ENCODE assay signal across 36 cellular contexts in genomic region chr9:123746765-123747164, GRCh38.
"Had no signal": no experiment of that assay in that cellular context is flagged by ENCODE, and none has a peak within 500 bp of the region (broad histone marks: within the 10 kb centered on the region; RNA-seq: fewer than 3 reads in every experiment).

No MANE protein-coding gene starts in this region.

- FAIRE-seq: astrocyte, colon, TTC549 had no signal

- H3K36me3 ChIP-seq: adrenal gland, brain microvascular endothelial cell, breast epithelium had no signal

- H3K9me3 Mint-ChIP-seq: activated B cell treated with CpG ODN at 0.5 μM for 24 hours; activated CD4-positive, alpha-beta memory T cell treated with anti-CD3 and anti-CD28 coated beads for 36 hours; activated CD4-positive, alpha-beta T cell treated with anti-CD3 and anti-CD28 coated beads, Interleukin-2, amount 10 ng/mL, durations not matched to agents 24 days and 14 days; activated CD8-positive, alpha-beta T cell treated with anti-CD3 and anti-CD28 coated beads for 36 hours; activated naive CD4-positive, alpha-beta T cell treated with anti-CD3 and anti-CD28 coated beads for 36 hours; activated naive CD4-positive, alpha-beta T cell treated with anti-CD3 and anti-CD28 coated beads, Interleukin-2, amount 50 U/mL, for 72 hours; activated naive CD8-positive, alpha-beta T cell treated with anti-CD3 and anti-CD28 coated beads for 36 hours; activated T-cell treated with anti-CD3 and anti-CD28 coated beads, Interleukin-2, amount 50 U/mL, for 4 hours; activated T-cell treated with anti-CD3 and anti-CD28 coated beads, Interleukin-2, amount 50 U/mL, for 72 hours; activated T-helper 1 cell treated with anti-CD3 and anti-CD28 coated beads, Interleukin-12 subunit alpha, Interleukin-12 subunit beta, Interleukin-2, Interleukin-4 antibody, amounts not matched to agents 30 ng/mL and 10 ng/mL and 1 ng/mL, durations not matched to agents 14 hours and 24 hours and 36 hours; activated T-helper 17 cell treated with anti-CD3 and anti-CD28 coated beads, Interleukin-2, amount 50 U/mL, for 72 hours; T-helper 2 cell treated with Interferon-gamma antibody and Interleukin-4, amounts not matched to agents 5 μg/mL and 100 μg/mL, for 36 hours had no signal

- H3K27me3 Mint-ChIP-seq: activated B cell treated with CpG ODN at 0.5 μM for 24 hours; activated CD4-positive, alpha-beta memory T cell treated with anti-CD3 and anti-CD28 coated beads for 36 hours; activated CD4-positive, alpha-beta T cell treated with anti-CD3 and anti-CD28 coated beads, Interleukin-2, amount 10 ng/mL, durations not matched to agents 24 days and 14 days; activated CD8-positive, alpha-beta T cell treated with anti-CD3 and anti-CD28 coated beads for 36 hours; activated naive CD8-positive, alpha-beta T cell treated with anti-CD3 and anti-CD28 coated beads for 36 hours; activated T-helper 17 cell treated with anti-CD3 and anti-CD28 coated beads, Interleukin-2, amount 50 U/mL, for 72 hours had no signal

- H3K4me1 ChIP-seq: breast epithelium had no signal

- H3K27ac Mint-ChIP-seq: activated B cell treated with CpG ODN at 0.5 μM for 24 hours; activated CD4-positive, alpha-beta memory T cell treated with anti-CD3 and anti-CD28 coated beads for 36 hours; activated CD4-positive, alpha-beta T cell treated with anti-CD3 and anti-CD28 coated beads, Interleukin-2, amount 10 ng/mL, durations not matched to agents 24 days and 14 days; activated CD8-positive, alpha-beta T cell treated with anti-CD3 and anti-CD28 coated beads for 36 hours; activated naive CD4-positive, alpha-beta T cell treated with anti-CD3 and anti-CD28 coated beads for 36 hours; activated naive CD4-positive, alpha-beta T cell treated with anti-CD3 and anti-CD28 coated beads, Interleukin-2, amount 50 U/mL, for 72 hours; activated naive CD8-positive, alpha-beta T cell treated with anti-CD3 and anti-CD28 coated beads for 36 hours; activated T-cell treated with anti-CD3 and anti-CD28 coated beads, Interleukin-2, amount 50 U/mL, for 72 hours; activated T-helper 1 cell treated with anti-CD3 and anti-CD28 coated beads, Interleukin-12 subunit alpha, Interleukin-12 subunit beta, Interleukin-2, Interleukin-4 antibody, amounts not matched to agents 30 ng/mL and 10 ng/mL and 1 ng/mL, durations not matched to agents 14 hours and 24 hours and 36 hours; activated T-helper 17 cell treated with anti-CD3 and anti-CD28 coated beads, Interleukin-2, amount 50 U/mL, for 72 hours; T-helper 2 cell treated with Interferon-gamma antibody and Interleukin-4, amounts not matched to agents 5 μg/mL and 100 μg/mL, for 36 hours had no signal

- H3K27ac ChIP-seq: adrenal gland, body of pancreas, brain microvascular endothelial cell, breast epithelium, VCaP had no signal

- DNase-seq: activated B cell treated with CpG ODN at 0.5 μM for 24 hours; activated CD4-positive, alpha-beta memory T cell treated with anti-CD3 and anti-CD28 coated beads for 36 hours; activated CD4-positive, alpha-beta T cell treated with anti-CD3 and anti-CD28 coated beads for 4 hours; activated CD4-positive, alpha-beta T cell treated with anti-CD3 and anti-CD28 coated beads, Interleukin-2, amount 10 ng/mL, durations not matched to agents 24 days and 14 days; activated CD4-positive, alpha-beta T cell treated with anti-CD3 and anti-CD28 coated beads, Interleukin-2, amount 50 U/mL, for 1 hour; activated CD4-positive, alpha-beta T cell treated with anti-CD3 and anti-CD28 coated beads, Interleukin-2, amount 50 U/mL, for 4 hours; activated CD4-positive, CD25-positive, alpha-beta regulatory T cell treated with anti-CD3 and anti-CD28 coated beads, Interleukin-2, amount 50 U/mL, for 72 hours; activated CD8-positive, alpha-beta memory T cell treated with anti-CD3 and anti-CD28 coated beads, Interleukin-2, amount 50 U/mL, for 4 hours; activated CD8-positive, alpha-beta T cell treated with anti-CD3 and anti-CD28 coated beads for 36 hours; activated effector memory CD4-positive, alpha-beta T cell treated with anti-CD3 and anti-CD28 coated beads, Interleukin-2, amount 50 U/mL, for 16 hours; activated gamma-delta T cell treated with Interleukin-2 at 50 U/mL for 16 hours; activated naive CD4-positive, alpha-beta T cell; activated naive CD4-positive, alpha-beta T cell treated with anti-CD3 and anti-CD28 coated beads for 36 hours; activated naive CD4-positive, alpha-beta T cell treated with anti-CD3 and anti-CD28 coated beads, Interleukin-2, amount 50 U/mL, for 16 hours; activated naive CD8-positive, alpha-beta T cell treated with anti-CD3 and anti-CD28 coated beads for 36 hours; activated T-cell treated with anti-CD3 and anti-CD28 coated beads for 4 hours; activated T-cell treated with anti-CD3 and anti-CD28 coated beads, Interleukin-2, amount 50 U/mL, for 1 hour; activated T-cell treated with anti-CD3 and anti-CD28 coated beads, Interleukin-2, amount 50 U/mL, for 4 hours; activated T-cell treated with anti-CD3 and anti-CD28 coated beads, Interleukin-2, amount 50 U/mL, for 72 hours; adrenal gland; amniotic stem cell; aorta; body of pancreas; brain microvascular endothelial cell; central memory CD4-positive, alpha-beta T cell; T-helper 2 cell; T-helper 9 cell had no signal

- H3K9me3 ChIP-seq: adrenal gland, body of pancreas, breast epithelium had no signal

- H3K36me3 Mint-ChIP-seq: activated CD4-positive, alpha-beta memory T cell treated with anti-CD3 and anti-CD28 coated beads for 36 hours; activated naive CD4-positive, alpha-beta T cell treated with anti-CD3 and anti-CD28 coated beads, Interleukin-2, amount 50 U/mL, for 72 hours; activated naive CD8-positive, alpha-beta T cell treated with anti-CD3 and anti-CD28 coated beads for 36 hours had no signal

- H3K27me3 ChIP-seq: adrenal gland, body of pancreas, brain microvascular endothelial cell, breast epithelium had no signal

- H3K4me3 Mint-ChIP-seq: activated B cell treated with CpG ODN at 0.5 μM for 24 hours; activated CD4-positive, alpha-beta memory T cell treated with anti-CD3 and anti-CD28 coated beads for 36 hours; activated CD4-positive, alpha-beta T cell treated with anti-CD3 and anti-CD28 coated beads, Interleukin-2, amount 10 ng/mL, durations not matched to agents 24 days and 14 days; activated CD8-positive, alpha-beta T cell treated with anti-CD3 and anti-CD28 coated beads for 36 hours; activated naive CD4-positive, alpha-beta T cell treated with anti-CD3 and anti-CD28 coated beads for 36 hours; activated naive CD8-positive, alpha-beta T cell treated with anti-CD3 and anti-CD28 coated beads for 36 hours; activated T-cell treated with anti-CD3 and anti-CD28 coated beads, Interleukin-2, amount 50 U/mL, for 4 hours; activated T-cell treated with anti-CD3 and anti-CD28 coated beads, Interleukin-2, amount 50 U/mL, for 72 hours; activated T-helper 1 cell treated with anti-CD3 and anti-CD28 coated beads, Interleukin-12 subunit alpha, Interleukin-12 subunit beta, Interleukin-2, Interleukin-4 antibody, amounts not matched to agents 30 ng/mL and 10 ng/mL and 1 ng/mL, durations not matched to agents 14 hours and 24 hours and 36 hours; activated T-helper 17 cell treated with anti-CD3 and anti-CD28 coated beads, Interleukin-2, amount 50 U/mL, for 72 hours; T-helper 2 cell treated with Interferon-gamma antibody and Interleukin-4, amounts not matched to agents 5 μg/mL and 100 μg/mL, for 36 hours had no signal

- ATAC-seq: activated CD8-positive, alpha-beta T cell treated with anti-CD3 and anti-CD28 coated beads for 36 hours; activated naive CD4-positive, alpha-beta T cell treated with anti-CD3 and anti-CD28 coated beads, Interleukin-2, amount 50 U/mL, for 72 hours; activated T-cell treated with anti-CD3 and anti-CD28 coated beads, Interleukin-2, amount 50 U/mL, for 4 hours; activated T-cell treated with anti-CD3 and anti-CD28 coated beads, Interleukin-2, amount 50 U/mL, for 72 hours; activated T-helper 17 cell treated with anti-CD3 and anti-CD28 coated beads, Interleukin-2, amount 50 U/mL, for 72 hours; body of pancreas had no signal

- H3K4me3 ChIP-seq: adrenal gland, body of pancreas, breast epithelium had no signal
